Comparison of ENCODE assay signal across 34 cellular contexts in the genomic region with DNA sequence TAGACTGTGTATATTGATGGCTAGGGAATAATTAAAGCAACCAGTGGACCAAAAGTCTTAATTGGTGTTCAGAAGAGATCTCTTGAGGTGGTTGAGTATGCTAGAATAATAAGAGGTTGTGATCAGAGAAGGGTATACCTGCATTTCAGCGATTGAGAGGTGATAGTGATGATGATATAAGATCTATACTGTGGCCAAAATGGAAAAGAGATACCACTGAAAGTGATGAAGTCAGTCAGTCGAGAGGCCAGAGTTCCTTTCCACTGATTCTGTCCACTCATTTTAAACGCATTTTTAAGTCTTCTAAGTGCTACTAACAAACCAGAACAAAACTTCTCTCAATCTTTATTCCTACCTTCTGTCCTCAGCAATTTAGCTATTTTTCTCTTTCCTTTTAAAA. TPM values are rescaled to one million over a fixed set of nuclear protein-coding genes. Genes with fewer than 3 reads are reported as not detected.
A peak's percentile ranks its signal among the peaks of the same experiment; 100 is the strongest.
DNase-seq lines count a peak whose midpoint lies in the region; ATAC-seq, FAIRE-seq and TF ChIP-seq lines count a peak whose summit lies in the region.
"Had no signal": no experiment of that assay in that cellular context is flagged by ENCODE, and none has a peak within 500 bp of the region (broad histone marks: within the 10 kb centered on the region; RNA-seq: fewer than 3 reads in every experiment).

No MANE protein-coding gene starts in this region.

- no peaks in the 10 kb centered on the region for H3K9me3 Mint-ChIP-seq in activated naive CD8-positive, alpha-beta T cell treated with anti-CD3 and anti-CD28 coated beads, Interleukin-2, amount 50 U/mL, for 24 hours
- peaks cover 4% of the 10 kb centered on the region for H3K9me3 Mint-ChIP-seq in activated naive CD8-positive, alpha-beta T cell treated with anti-CD3 and anti-CD28 coated beads for 36 hours
- peaks cover 2% of the 10 kb centered on the region for H3K9me3 Mint-ChIP-seq in activated CD8-positive, alpha-beta T cell treated with anti-CD3 and anti-CD28 coated beads for 36 hours
- H3K9me3 Mint-ChIP-seq: activated naive CD4-positive, alpha-beta T cell treated with anti-CD3 and anti-CD28 coated beads, Interleukin-2, amount 50 U/mL, for 24 hours; activated T-helper 2 cell treated with anti-CD3 and anti-CD28 coated beads, Interferon-gamma antibody, Interleukin-2, Interleukin-4, amounts not matched to agents 10 μg/mL and 5 μg/mL and 100 μg/mL, durations not matched to agents 14 hours and 24 hours and 36 hours; CD4-positive, alpha-beta memory T cell had no signal

- no peaks in the 10 kb centered on the region for H3K27me3 Mint-ChIP-seq in activated naive CD8-positive, alpha-beta T cell treated with anti-CD3 and anti-CD28 coated beads, Interleukin-2, amount 50 U/mL, for 24 hours
- no peaks in the 10 kb centered on the region for H3K27me3 Mint-ChIP-seq in activated naive CD8-positive, alpha-beta T cell treated with anti-CD3 and anti-CD28 coated beads for 36 hours
- H3K27me3 Mint-ChIP-seq in activated CD8-positive, alpha-beta T cell treated with anti-CD3 and anti-CD28 coated beads for 36 hours = no peaks in the 10 kb centered on the region
- H3K27me3 Mint-ChIP-seq: activated naive CD4-positive, alpha-beta T cell treated with anti-CD3 and anti-CD28 coated beads, Interleukin-2, amount 50 U/mL, for 24 hours; CD4-positive, alpha-beta memory T cell had no signal

- DNase-seq in activated naive CD8-positive, alpha-beta T cell treated with anti-CD3 and anti-CD28 coated beads, Interleukin-2, amount 50 U/mL, for 24 hours = no peak
- no peak for DNase-seq in activated naive CD8-positive, alpha-beta T cell treated with anti-CD3 and anti-CD28 coated beads for 36 hours
- DNase-seq in activated CD8-positive, alpha-beta T cell treated with anti-CD3 and anti-CD28 coated beads for 36 hours = no peak
- DNase-seq in urothelium cell line (ENCODE audit: low spot score) (no peak), GM19238 (ENCODE audit: insufficient read length, low spot score) (no peak)
- DNase-seq: activated CD4-positive, alpha-beta T cell treated with anti-CD3 and anti-CD28 coated beads, Interleukin-2, amount 50 U/mL, for 4 hours; activated CD8-positive, alpha-beta memory T cell treated with anti-CD3 and anti-CD28 coated beads, Interleukin-2, amount 50 U/mL, for 48 hours; AML-193; anterior cingulate cortex; CD4-positive, alpha-beta memory T cell; DND-41; dorsolateral prefrontal cortex; foreskin fibroblast; heart left ventricle; islet precursor cell; KBM-7; NCI-H1417; NCI-H2029; NCI-H524; Right ventricle myocardium superior; stimulated activated naive CD4-positive, alpha-beta T cell; T-helper 2 cell; upper lobe of right lung had no signal

- H3K27ac Mint-ChIP-seq in activated naive CD8-positive, alpha-beta T cell treated with anti-CD3 and anti-CD28 coated beads, Interleukin-2, amount 50 U/mL, for 24 hours = no peak overlapping the region
- H3K27ac Mint-ChIP-seq in activated naive CD8-positive, alpha-beta T cell treated with anti-CD3 and anti-CD28 coated beads for 36 hours = no peak overlapping the region
- no peak overlapping the region for H3K27ac Mint-ChIP-seq in activated CD8-positive, alpha-beta T cell treated with anti-CD3 and anti-CD28 coated beads for 36 hours

- no peak for FAIRE-seq in urothelium cell line (lab: Jason Lieb, UNC)
- FAIRE-seq: A549, D721Med, endometrium had no signal

- H3K36me3 Mint-ChIP-seq in activated naive CD8-positive, alpha-beta T cell treated with anti-CD3 and anti-CD28 coated beads, Interleukin-2, amount 50 U/mL, for 24 hours (ENCODE audit: low read depth) = peaks cover 41% of the 10 kb centered on the region
- peaks cover 37% of the 10 kb centered on the region for H3K36me3 Mint-ChIP-seq in activated naive CD8-positive, alpha-beta T cell treated with anti-CD3 and anti-CD28 coated beads for 36 hours
- H3K36me3 Mint-ChIP-seq in activated CD8-positive, alpha-beta T cell treated with anti-CD3 and anti-CD28 coated beads for 36 hours (ENCODE audit: low read depth) = peaks cover 50% of the 10 kb centered on the region

- POLR2A ChIA-PET in activated CD8-positive, alpha-beta T cell treated with anti-CD3 and anti-CD28 coated beads for 36 hours (lab: Charles Lee) = no interaction called here

- H3K4me3 Mint-ChIP-seq in activated naive CD8-positive, alpha-beta T cell treated with anti-CD3 and anti-CD28 coated beads, Interleukin-2, amount 50 U/mL, for 24 hours = no peak overlapping the region
- no peak overlapping the region for H3K4me3 Mint-ChIP-seq in activated naive CD8-positive, alpha-beta T cell treated with anti-CD3 and anti-CD28 coated beads for 36 hours
- H3K4me3 Mint-ChIP-seq in activated CD8-positive, alpha-beta T cell treated with anti-CD3 and anti-CD28 coated beads for 36 hours = no peak overlapping the region

- intact Hi-C loops in activated CD8-positive, alpha-beta T cell treated with anti-CD3 and anti-CD28 coated beads for 36 hours (cut with micrococcal nuclease) = loop anchor here (5.0 kb wide), 1 partner anchor 35 kb away; no protein-coding TSS in a partner anchor

- no peak for TF ChIP-seq CTCF in activated CD8-positive, alpha-beta T cell treated with anti-CD3 and anti-CD28 coated beads for 36 hours (IDR thresholded peaks at IDR 0.05)

- CTCF ChIA-PET in activated CD8-positive, alpha-beta T cell treated with anti-CD3 and anti-CD28 coated beads for 36 hours (lab: Charles Lee) = no interaction called here

- H3K4me1 Mint-ChIP-seq in activated naive CD8-positive, alpha-beta T cell treated with anti-CD3 and anti-CD28 coated beads, Interleukin-2, amount 50 U/mL, for 24 hours = peaks cover 26% of the 10 kb centered on the region
- peaks cover 28% of the 10 kb centered on the region for H3K4me1 Mint-ChIP-seq in activated naive CD8-positive, alpha-beta T cell treated with anti-CD3 and anti-CD28 coated beads for 36 hours
- peaks cover 27% of the 10 kb centered on the region for H3K4me1 Mint-ChIP-seq in activated CD8-positive, alpha-beta T cell treated with anti-CD3 and anti-CD28 coated beads for 36 hours (ENCODE audit: low read depth)

- peak; percentile 65 for ATAC-seq in activated naive CD8-positive, alpha-beta T cell treated with anti-CD3 and anti-CD28 coated beads, Interleukin-2, amount 50 U/mL, for 24 hours
- ATAC-seq in HG02852 (IDR thresholded peaks at IDR 0.05; ENCODE audit: unreplicated experiment) (peak; percentile 34), GM21447 (IDR thresholded peaks at IDR 0.05; ENCODE audit: unreplicated experiment) (no peak), HG03442 (IDR thresholded peaks at IDR 0.05; ENCODE audit: unreplicated experiment) (no peak)
- peak; percentile 42 for ATAC-seq in activated CD8-positive, alpha-beta T cell treated with anti-CD3 and anti-CD28 coated beads for 36 hours
- ATAC-seq: A549, HCT116, heart left ventricle, Panc1, SK-N-SH treated with all-trans-retinoic acid at 6 μM for 48 hours had no signal

RNA-seq across cellular contexts. Expression of a gene that starts 32.9 kb away (rescaled TPM):
- total RNA-seq in activated naive CD8-positive, alpha-beta T cell treated with anti-CD3 and anti-CD28 coated beads for 36 hours = 100 to 1,000 TPM; 480 to 482 TPM
- total RNA-seq in activated CD8-positive, alpha-beta T cell treated with anti-CD3 and anti-CD28 coated beads for 36 hours = 100 to 1,000 TPM; 442 to 449 TPM

Comparison
In these comparisons a context has a peak if more than half of its experiments do, and no peak if none do; other contexts are left out.
1. ATAC-seq: peak in activated naive CD8-positive, alpha-beta T cell treated with anti-CD3 and anti-CD28 coated beads, Interleukin-2, amount 50 U/mL, for 24 hours (single experiment), HG02852 (single experiment) and activated CD8-positive, alpha-beta T cell treated with anti-CD3 and anti-CD28 coated beads for 36 hours (single experiment); none in GM21447 (single experiment) and HG03442 (single experiment).